7 cellular contexts compared by ENCODE assay signal in genomic region chr15:78438595-78439285, GRCh38. TPM values are rescaled to one million over a fixed set of nuclear protein-coding genes. Genes with fewer than 3 reads are reported as not detected.
DNase-seq lines count a peak whose midpoint lies in the region; ATAC-seq and FAIRE-seq lines count a peak whose summit lies in the region.

No MANE protein-coding gene starts in this region.

- peak; percentile 41 for FAIRE-seq in islet of Langerhans (lab: Jason Lieb, UNC)

- in situ Hi-C loops in G401 (cut with HindIII; ENCODE audit: low sequenced_read_pairs) = no loop called here

- peak; percentile 10 for ATAC-seq in HG02588 (IDR thresholded peaks at IDR 0.05; ENCODE audit: unreplicated experiment)

- DNase-seq in G401 (ENCODE audit: low spot score) = peak; percentile 9
- DNase-seq in RKO (ENCODE audit: low spot score) = peak; percentile 64
- peak; percentile 50 for DNase-seq in astrocyte of the hippocampus (ENCODE audit: low read depth, low spot score)
- peak; percentile 29 for DNase-seq in stimulated activated CD4-positive, alpha-beta T cell treated with anti-CD3 and anti-CD28 coated beads, Interleukin-4, amount 100 ng/mL, for 1 hour
- DNase-seq in NCI-H226 = no peak

RNA-seq across cellular contexts. Expression of gene IREB2, which starts 0.7 kb away (rescaled TPM):
- 19.2 and 23.8 TPM in 2 replicates for total RNA-seq in G401 (2014; rRNA removed; shearing (Covaris generic))
